8 cellular contexts compared by ENCODE assay signal in genomic region chr3:49238274-49239127, GRCh38. TPM values are rescaled to one million over a fixed set of nuclear protein-coding genes. Genes with fewer than 3 reads are reported as not detected.
DNase-seq lines count a peak whose midpoint lies in the region; ATAC-seq and TF ChIP-seq lines count a peak whose summit lies in the region.

No MANE protein-coding gene starts in this region.

- peaks cover 10% of the 10 kb centered on the region for H3K36me3 Mint-ChIP-seq in mesothelial cell of epicardium

- no peaks in the 10 kb centered on the region for H3K27me3 ChIP-seq in mesendoderm (ENCODE audit: insufficient read depth, low read length, poor library complexity)

- no peak overlapping the region for H3K4me3 ChIP-seq in mesendoderm (ENCODE audit: low read length)

- no peak overlapping the region for H2BK5ac ChIP-seq in mesendoderm (ENCODE audit: low read length)

- peaks cover 17% of the 10 kb centered on the region for H3K9me3 Mint-ChIP-seq in mesothelial cell of epicardium

- no peak overlapping the region for H4K8ac ChIP-seq in mesendoderm (ENCODE audit: low read depth, low read length)

- no peaks in the 10 kb centered on the region for H3K4me1 Mint-ChIP-seq in mesothelial cell of epicardium

- H3K9ac ChIP-seq in mesendoderm (ENCODE audit: low read length) = no peak overlapping the region

- DNase-seq in AG20443 (ENCODE audit: low spot score) (peak; percentile 24), NAMALWA (ENCODE audit: low spot score) (peak; percentile 71), dermis blood vessel endothelial cell (peak; percentile 92), mesothelial cell of epicardium (ENCODE audit: low spot score in 2 of 2, unreplicated experiment in 2 of 2) (no peak), NCI-H748 treated with DMSO at 0.1 percent for 48 hours (lab: John Stamatoyannopoulos, UW) (no peak), SW480 (ENCODE audit: low spot score) (no peak), mesendoderm (no peak)

- H3K23ac ChIP-seq in mesendoderm (ENCODE audit: low read length) = no peak overlapping the region

- no peak overlapping the region for H2BK15ac ChIP-seq in mesendoderm (replicated peaks; ENCODE audit: low read depth)

- no peak overlapping the region for H3K27ac ChIP-seq in mesendoderm (ENCODE audit: low read depth, low read length)

- no CpG with 5 or more reads among the region's 9 CpGs for WGBS in mesendoderm (ENCODE audit: extremely low coverage, insufficient coverage, low lambda C conversion rate)

- no peak overlapping the region for H3K4me2 ChIP-seq in mesendoderm (ENCODE audit: low read length)

- H4K5ac ChIP-seq in mesendoderm (ENCODE audit: low read length) = no peak overlapping the region

- no peaks in the 10 kb centered on the region for H3K36me3 ChIP-seq in mesendoderm (ENCODE audit: control insufficient read depth, insufficient read depth, low read length)

- no peak overlapping the region for H3K4me3 Mint-ChIP-seq in mesothelial cell of epicardium

- H2AK5ac ChIP-seq in mesendoderm (ENCODE audit: low read length) = no peak overlapping the region

- H3K79me2 ChIP-seq in mesendoderm (ENCODE audit: control insufficient read depth, insufficient read depth, low read length) = no peaks in the 10 kb centered on the region

- peak overlapping the region; percentile 79 for H3K27ac Mint-ChIP-seq in mesothelial cell of epicardium

- no peak overlapping the region for H2BK120ac ChIP-seq in mesendoderm (ENCODE audit: low read depth, low read length)

- TF ChIP-seq CTCF in mesothelial cell of epicardium (IDR thresholded peaks at IDR 0.05; ENCODE audit: unreplicated experiment) = no peak

- no peak overlapping the region for H3K18ac ChIP-seq in mesendoderm (ENCODE audit: low read length)

- no peaks in the 10 kb centered on the region for H3K27me3 Mint-ChIP-seq in mesothelial cell of epicardium (ENCODE audit: low read depth)

- no peak overlapping the region for H3K56ac ChIP-seq in mesendoderm (ENCODE audit: low read length)

- no peaks in the 10 kb centered on the region for H3K79me1 ChIP-seq in mesendoderm (ENCODE audit: low read length)

- no peak overlapping the region for H3K4ac ChIP-seq in mesendoderm (ENCODE audit: low read depth, low read length)

- H3K4me1 ChIP-seq in mesendoderm (ENCODE audit: control insufficient read depth, low read depth, low read length) = no peaks in the 10 kb centered on the region

- no peak for ATAC-seq in HG02678 (IDR thresholded peaks at IDR 0.05; ENCODE audit: unreplicated experiment)

RNA-seq across cellular contexts. Expression of gene C3orf62, which starts 38.5 kb away (rescaled TPM):
- total RNA-seq in dermis blood vessel endothelial cell = 1.4 and 1.5 TPM in 2 replicates
- total RNA-seq in mesothelial cell of epicardium = 13.2 to 14.7 TPM (median 13.4 TPM) in 3 replicates
- 2.1 TPM for polyA plus RNA-seq in mesendoderm (2013, experiment 1 of 2)
- polyA plus RNA-seq in mesendoderm (2013, experiment 2 of 2) = 2.5 TPM

Comparison
In these comparisons a context has a peak if more than half of its experiments do, and no peak if none do; other contexts are left out.
1. DNase-seq: peak in AG20443 (single experiment), NAMALWA (single experiment) and dermis blood vessel endothelial cell (single experiment); none in mesothelial cell of epicardium (0 of 2), NCI-H748 treated with DMSO at 0.1 percent for 48 hours (single experiment), SW480 (single experiment) and mesendoderm (single experiment).